18 cellular contexts compared by ENCODE assay signal in the genomic region with DNA sequence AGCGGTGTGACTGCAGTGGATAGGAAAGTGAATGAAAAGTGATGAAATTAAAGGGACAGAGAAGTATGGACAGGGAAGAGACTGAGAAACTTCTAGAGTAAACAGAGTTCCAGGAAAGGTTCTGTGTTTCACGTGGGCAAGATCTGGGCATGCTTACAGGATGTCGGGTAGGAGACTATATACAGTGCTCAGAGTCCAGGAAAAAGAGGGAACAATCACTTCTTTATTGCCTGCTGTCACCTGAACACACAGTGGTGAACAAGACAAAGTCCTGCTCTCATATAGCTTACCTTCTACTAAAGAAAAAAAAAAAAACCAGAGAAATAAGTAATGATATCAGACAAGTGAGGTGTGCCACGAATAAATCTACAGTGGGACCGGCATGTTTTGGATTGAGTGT. TPM values are rescaled to one million over a fixed set of nuclear protein-coding genes. Genes with fewer than 3 reads are reported as not detected.
DNase-seq lines count a peak whose midpoint lies in the region; ATAC-seq, FAIRE-seq and TF ChIP-seq lines count a peak whose summit lies in the region.
"Had no signal": no experiment of that assay in that cellular context is flagged by ENCODE, and none has a peak within 500 bp of the region (broad histone marks: within the 10 kb centered on the region; RNA-seq: fewer than 3 reads in every experiment).

No MANE protein-coding gene starts in this region.

- POLR2A ChIA-PET in K562 (lab: Yijun Ruan, JAX): interaction anchor here (1.2 kb wide), 1 partner anchor 15 kb away, joined by 3 read pairs; no protein-coding TSS in a partner anchor

- no peaks in the 10 kb centered on the region for H3K9me3 Mint-ChIP-seq in activated CD4-positive, alpha-beta T cell treated with anti-CD3 and anti-CD28 coated beads, Interleukin-2, amount 10 ng/mL, durations not matched to agents 24 days and 14 days
- H3K9me3 Mint-ChIP-seq in osteocyte (ENCODE audit: unreplicated experiment): no peaks in the 10 kb centered on the region

- peaks cover 58% of the 10 kb centered on the region for H3K36me3 Mint-ChIP-seq in activated CD4-positive, alpha-beta T cell treated with anti-CD3 and anti-CD28 coated beads, Interleukin-2, amount 10 ng/mL, durations not matched to agents 24 days and 14 days (ENCODE audit: low read depth)
- H3K36me3 Mint-ChIP-seq in osteocyte (ENCODE audit: unreplicated experiment): peaks cover 20% of the 10 kb centered on the region

- 68% methylated on average over 5 of the region's 5 CpGs for WGBS in K562 (ENCODE audit: insufficient coverage, low coverage, missing lambda C conversion rate)

- intact Hi-C loops in activated CD4-positive, alpha-beta T cell treated with anti-CD3 and anti-CD28 coated beads, Interleukin-2, amount 10 ng/mL, durations not matched to agents 24 days and 14 days (cut with micrococcal nuclease): loop anchor here (10.0 kb wide), 1 partner anchor 1179 kb away; no protein-coding TSS in a partner anchor
- intact Hi-C loops in K562 (cut with micrococcal nuclease): no loop called here

- no peak for TF ChIP-seq EP300 in K562 (IDR thresholded peaks at IDR 0.05; ENCODE audit: low read length)

- peak overlapping the region; percentile 99; the same call in 1 of the 2 replicates for H3K4me2 ChIP-seq in K562 (ENCODE audit: insufficient read depth, low read length)

- peak overlapping the region; percentile 36 for H3K27ac Mint-ChIP-seq in activated CD4-positive, alpha-beta T cell treated with anti-CD3 and anti-CD28 coated beads, Interleukin-2, amount 10 ng/mL, durations not matched to agents 24 days and 14 days
- no peak overlapping the region for H3K27ac Mint-ChIP-seq in osteocyte (ENCODE audit: unreplicated experiment)

- TF ChIP-seq CTCF in NB4 (IDR thresholded peaks at IDR 0.05; ENCODE audit: low read depth, low read length) (no peak), K562 (IDR thresholded peaks at IDR 0.05 in 2 of 3, conservative IDR thresholded peaks at IDR 0.05 in 1 of 3; ENCODE audit: insufficient read depth in 2 of 3, low read depth in 1 of 3, low read length in 3 of 3) (no peak), osteocyte (IDR thresholded peaks at IDR 0.05) (no peak)

- FAIRE-seq in K562 (lab: Jason Lieb, UNC): no peak
- FAIRE-seq: GM12891, GM19239, H54 had no signal

- TF ChIP-seq RAD21 in K562 (CRISPR knock-in tag; conservative IDR thresholded peaks at IDR 0.05 in 1 of 2, IDR thresholded peaks at IDR 0.05 in 1 of 2): no peak

- H3K27me3 ChIP-seq in K562 (ENCODE audit: control insufficient read depth in 2 of 2, insufficient read depth in 2 of 2, low read length in 2 of 2): no peaks in the 10 kb centered on the region
- H3K27me3 ChIP-seq: vagina had no signal

- no peak for ATAC-seq in K562
- ATAC-seq: activated CD4-positive, CD25-positive, alpha-beta regulatory T cell treated with anti-CD3 and anti-CD28 coated beads, Interleukin-2, amount 50 U/mL, for 24 hours had no signal

- no peak for DNase-seq in activated CD4-positive, alpha-beta T cell treated with anti-CD3 and anti-CD28 coated beads, Interleukin-2, amount 10 ng/mL, durations not matched to agents 24 days and 14 days
- DNase-seq in activated CD4-positive, alpha-beta T cell treated with anti-CD3 and anti-CD28 coated beads for 4 hours: no peak
- no peak for DNase-seq in NB4 (ENCODE audit: low read depth)
- DNase-seq in K562 (ENCODE audit: extremely low read depth in 1 of 4, low spot score in 3 of 4): no peak
- no peak for DNase-seq in osteocyte (ENCODE audit: extremely low spot score, unreplicated experiment)
- DNase-seq in stimulated activated naive CD4-positive, alpha-beta T cell (lab: John Stamatoyannopoulos, UW): no peak
- no peak for DNase-seq in HK-2 (ENCODE audit: unreplicated experiment)
- no peak for DNase-seq in NCI-H1048 (lab: John Stamatoyannopoulos, UW)
- DNase-seq: ACHN, cortex of kidney, NCI-H1436, NCI-H526 treated with DMSO at 0.1 percent for 48 hours, SHP77 had no signal

- H3K9ac ChIP-seq in K562 (ENCODE audit: insufficient read depth in 1 of 2, low read depth in 2 of 2, low read length in 2 of 2): no peak overlapping the region

- peak overlapping the region; percentile 96 for H3K4me3 Mint-ChIP-seq in activated CD4-positive, alpha-beta T cell treated with anti-CD3 and anti-CD28 coated beads, Interleukin-2, amount 10 ng/mL, durations not matched to agents 24 days and 14 days
- H3K4me3 Mint-ChIP-seq in osteocyte (ENCODE audit: unreplicated experiment): peak overlapping the region; percentile 23

- peaks cover 62% of the 10 kb centered on the region for H3K36me3 ChIP-seq in K562 (ENCODE audit: control insufficient read depth, insufficient read depth, low read length)

- H3K4me3 ChIP-seq in NB4 (ENCODE audit: low read depth, low read length) (peak overlapping the region; percentile 99), K562 (no peak overlapping the region; the same call in 1 of the 2 replicates)
- H3K4me3 ChIP-seq: vagina had no signal

- no peak for TF ChIP-seq POLR2A in NB4 (IDR thresholded peaks at IDR 0.05; ENCODE audit: extremely low read depth, insufficient read length)
- TF ChIP-seq POLR2A in K562 (conservative IDR thresholded peaks at IDR 0.05): no peak

- H3K27me3 Mint-ChIP-seq in activated CD4-positive, alpha-beta T cell treated with anti-CD3 and anti-CD28 coated beads, Interleukin-2, amount 10 ng/mL, durations not matched to agents 24 days and 14 days: peaks cover 3% of the 10 kb centered on the region
- no peaks in the 10 kb centered on the region for H3K27me3 Mint-ChIP-seq in osteocyte (ENCODE audit: unreplicated experiment)

- no peak overlapping the region for H2AFZ ChIP-seq in K562 (ENCODE audit: low read depth, low read length)

- peaks cover 41% of the 10 kb centered on the region for H4K20me1 ChIP-seq in K562 (replicated peaks; ENCODE audit: control insufficient read depth, insufficient read depth, low read length)

- peaks cover 38% of the 10 kb centered on the region for H3K4me1 Mint-ChIP-seq in activated CD4-positive, alpha-beta T cell treated with anti-CD3 and anti-CD28 coated beads, Interleukin-2, amount 10 ng/mL, durations not matched to agents 24 days and 14 days
- peaks cover 24% of the 10 kb centered on the region for H3K4me1 Mint-ChIP-seq in osteocyte (ENCODE audit: unreplicated experiment)

- H3K9me1 ChIP-seq in K562 (ENCODE audit: control insufficient read depth, insufficient read depth, low read length): peaks cover 7% of the 10 kb centered on the region

- in situ Hi-C loops in K562 (cut with MboI): no loop called here

- H3K9me3 ChIP-seq in K562 (replicated peaks; ENCODE audit: control insufficient read depth, insufficient read depth, low read depth, low read length): no peaks in the 10 kb centered on the region; the same call in 1 of the 2 replicates
- H3K9me3 ChIP-seq: vagina had no signal

- H3K4me1 ChIP-seq in K562 (replicated peaks in 1 of 2; ENCODE audit: control insufficient read depth in 2 of 2, insufficient read depth in 2 of 2, low read length in 2 of 2): peaks cover 8 to 19% of the 10 kb centered on the region in 2 experiments; a peak in 4 of 5 replicates

- H3K27ac ChIP-seq in K562 (ENCODE audit: extremely low read depth, low read depth, low read length): no peak overlapping the region; the same call in 2 of the 3 replicates
- H3K27ac ChIP-seq: vagina had no signal

- no TSS peak for BruUV-seq in K562 (replicated peaks; lab: Mats Ljungman, UMichigan)

- CTCF ChIA-PET in K562 (lab: Yijun Ruan, JAX; ENCODE audit: low intra/inter-chr PET ratio): no interaction called here

- peaks cover 76% of the 10 kb centered on the region for H3K79me2 ChIP-seq in K562 (ENCODE audit: control insufficient read depth, insufficient read depth, low read length)

TF ChIP-seq in K562, 482 proteins besides CTCF, POLR2A, EP300 and RAD21 (continues in another document):
- TF ChIP-seq ZNF212 (CRISPR knock-in tag; IDR thresholded peaks at IDR 0.05) (no peak), SRSF1 (IDR thresholded peaks at IDR 0.05; ENCODE audit: low read depth, low read length) (no peak), OTX1 (CRISPR knock-in tag; IDR thresholded peaks at IDR 0.05) (no peak), RBBP5 (IDR thresholded peaks at IDR 0.05; ENCODE audit: borderline replicate concordance, insufficient read depth, low read length, poor library complexity, severe bottlenecking) (no peak)

RNA-seq across cellular contexts. Expression of a gene that starts 2.4 kb away (rescaled TPM):
- 173 and 179 TPM in 2 replicates for total RNA-seq in activated CD4-positive, alpha-beta T cell treated with anti-CD3 and anti-CD28 coated beads, Interleukin-2, amount 10 ng/mL, durations not matched to agents 24 days and 14 days
- total RNA-seq in K562 (2011; cell fraction: chromatin; rRNA removed; ENCODE audit: low replicate concordance): 146 and 424 TPM in 2 replicates
- total RNA-seq in K562 (2011; cell fraction: nucleolus; rRNA removed): 45.0 and 62.9 TPM in 2 replicates
- total RNA-seq in K562 (2011; cell fraction: nucleoplasm; rRNA removed): 116 and 165 TPM in 2 replicates
- total RNA-seq in K562 (2014; rRNA removed) (83.2 and 88.6 TPM in 2 replicates), K562 (2014; rRNA removed; fragmentation: Illumina TruSeq; extraction: Trizol) (182 and 214 TPM in 2 replicates), K562 (2015; rRNA removed; fragmentation: Illumina TruSeq; extraction: Trizol) (162 and 178 TPM in 2 replicates), K562 (2021) (214 and 225 TPM in 2 replicates), osteocyte (73.8 and 76.6 TPM in 2 replicates)
- polyA plus RNA-seq in K562 (2011; rRNA removed) (155 and 198 TPM in 2 replicates), K562 (2014; fragmentation: Illumina TruSeq; extraction: Trizol) (127 and 138 TPM in 2 replicates), K562 (2014; fragmentation: Nextera tagmentation; extraction: Ambion mirVana) (10 to 100 TPM; 41.5 to 54.8 TPM), K562 (2014; rRNA removed) (96.3 and 104 TPM in 2 replicates)
- polyA plus RNA-seq in K562 (2011; cell fraction: cytosol; rRNA removed): 25.3 and 74.7 TPM in 2 replicates
- polyA plus RNA-seq in K562 (2011; cell fraction: nucleus; rRNA removed): 88.2 and 105 TPM in 2 replicates
- 82.8 and 105 TPM in 2 replicates for polyA plus RNA-seq in K562 (2012)
- polyA minus RNA-seq in K562 (2011; rRNA and poly(A)+ RNA removed): 447 and 467 TPM in 2 replicates
- polyA minus RNA-seq in K562 (2011; cell fraction: cytosol; rRNA and poly(A)+ RNA removed): 250 and 275 TPM in 2 replicates
- polyA minus RNA-seq in K562 (2011; cell fraction: nucleus; rRNA and poly(A)+ RNA removed): 101 and 139 TPM in 2 replicates
